Comparison of ENCODE assay signal across 23 cellular contexts in genomic region chr3:125302932-125303331, GRCh38.
DNase-seq lines count a peak whose midpoint lies in the region; ATAC-seq and TF ChIP-seq lines count a peak whose summit lies in the region.
"Had no signal": no experiment of that assay in that cellular context is flagged by ENCODE, and none has a peak within 500 bp of the region (broad histone marks: within the 10 kb centered on the region; RNA-seq: fewer than 3 reads in every experiment).

No MANE protein-coding gene starts in this region.

- H4K8ac ChIP-seq in mesenchymal stem cell (ENCODE audit: low read length) = peak overlapping the region; percentile 12

- H2BK12ac ChIP-seq in mesenchymal stem cell (ENCODE audit: low read length in 2 of 2) = no peak overlapping the region

- H3K4me3 ChIP-seq in mesenchymal stem cell (ENCODE audit: insufficient read depth in 1 of 2, low read depth in 1 of 2, low read length in 2 of 2) (no peak overlapping the region), suprapubic skin (no peak overlapping the region)
- H3K4me3 ChIP-seq in naive thymus-derived CD4-positive, alpha-beta T cell (ENCODE audit: low read length) = no peak overlapping the region
- H3K4me3 ChIP-seq: A549; BLaER1 treated with 17β-estradiol and CSF1 and Interleukin-3, amounts not matched to agents 10 nM and 100 nM; GM23338; HAP-1; PC-9; SJSA1 had no signal

- no peak overlapping the region for H3K27ac Mint-ChIP-seq in naive thymus-derived CD4-positive, alpha-beta T cell
- H3K27ac Mint-ChIP-seq: CD4-positive, alpha-beta T cell; GM23338 had no signal

- H3K9me3 ChIP-seq in mesenchymal stem cell (ENCODE audit: control insufficient read depth, low read length) (no peaks in the 10 kb centered on the region), suprapubic skin (no peaks in the 10 kb centered on the region)
- H3K9me3 ChIP-seq in naive thymus-derived CD4-positive, alpha-beta T cell (ENCODE audit: control insufficient read depth in 2 of 3, low read length in 3 of 3) = no peaks in the 10 kb centered on the region
- H3K9me3 ChIP-seq: A549, HAP-1, SJSA1 had no signal

- no peak overlapping the region for H2AFZ ChIP-seq in mesenchymal stem cell (ENCODE audit: low read depth, low read length)
- H2AFZ ChIP-seq: GM23338, PC-9 had no signal

- H3K23ac ChIP-seq in mesenchymal stem cell (ENCODE audit: low read length in 2 of 2) = no peak overlapping the region

- POLR2A ChIA-PET in naive thymus-derived CD4-positive, alpha-beta T cell (lab: Charles Lee) = interaction anchor here (0.6 kb wide), 1 partner anchor 22 kb away, joined by 3 read pairs; no protein-coding TSS in a partner anchor

- no peak overlapping the region for H3K27ac ChIP-seq in mesenchymal stem cell (ENCODE audit: low read length, poor library complexity, severe bottlenecking)
- no peak overlapping the region for H3K27ac ChIP-seq in suprapubic skin
- no peak overlapping the region for H3K27ac ChIP-seq in naive thymus-derived CD4-positive, alpha-beta T cell (ENCODE audit: low read depth, low read length)
- H3K27ac ChIP-seq: A549; BLaER1 treated with 17β-estradiol and CSF1 and Interleukin-3, amounts not matched to agents 10 nM and 100 nM; PC-9; SJSA1 had no signal

- peaks cover 6 to 46% (median 22%) of the 10 kb centered on the region in 5 donors for H3K36me3 Mint-ChIP-seq in naive thymus-derived CD4-positive, alpha-beta T cell

- no peak overlapping the region for H2BK15ac ChIP-seq in mesenchymal stem cell (ENCODE audit: low read depth, poor library complexity, severe bottlenecking)

- WGBS in mesenchymal stem cell = 93% methylated on average over 3 of the region's 3 CpGs
- WGBS in suprapubic skin = 79% methylated on average over 3 of the region's 3 CpGs

- DNase-seq in HCEC 1CT (peak; percentile 78), fibroblast of gingiva (ENCODE audit: low read depth) (peak; percentile 25), mesenchymal stem cell (no peak), suprapubic skin (ENCODE audit: low spot score in 2 of 2) (no peak), NK-92 (lab: John Stamatoyannopoulos, UW; ENCODE audit: unreplicated experiment) (no peak), dermis blood vessel endothelial cell (no peak)
- no peak for DNase-seq in naive thymus-derived CD4-positive, alpha-beta T cell
- DNase-seq: AML-193; CD4-positive, alpha-beta T cell; GDM1; NCI-H1048; NCI-H1417; NCI-H1694; NCI-H2029 treated with DMSO at 0.1 percent for 48 hours; NCI-H446 treated with DMSO at 0.1 percent for 48 hours; NCI-H82; PC-9; Right ventricle myocardium superior had no signal

- no peak overlapping the region for H3K4ac ChIP-seq in mesenchymal stem cell (ENCODE audit: low read depth in 1 of 2, low read length in 2 of 2)

- no peak overlapping the region for H2BK5ac ChIP-seq in mesenchymal stem cell (ENCODE audit: low read depth, low read length, poor library complexity, severe bottlenecking)

- no peaks in the 10 kb centered on the region for H3K27me3 ChIP-seq in mesenchymal stem cell (ENCODE audit: control insufficient read depth in 1 of 2, insufficient read depth in 1 of 2, low read length in 2 of 2)
- no peaks in the 10 kb centered on the region for H3K27me3 ChIP-seq in suprapubic skin
- no peaks in the 10 kb centered on the region for H3K27me3 ChIP-seq in naive thymus-derived CD4-positive, alpha-beta T cell (ENCODE audit: control insufficient read depth in 2 of 2, insufficient read depth in 2 of 2, low read length in 2 of 2)
- H3K27me3 ChIP-seq: BLaER1 treated with 17β-estradiol and CSF1 and Interleukin-3, amounts not matched to agents 10 nM and 100 nM; SJSA1 had no signal

- H3K4me3 Mint-ChIP-seq in naive thymus-derived CD4-positive, alpha-beta T cell = peak overlapping the region in 3 of 10 donors; percentile 15 to 34 (median 18)
- H3K4me3 Mint-ChIP-seq: CD4-positive, alpha-beta T cell; GM23338 had no signal

- peaks cover 23% of the 10 kb centered on the region for H3K79me1 ChIP-seq in mesenchymal stem cell (replicated peaks; ENCODE audit: low read length, poor library complexity, severe bottlenecking)

- H3K4me2 ChIP-seq in mesenchymal stem cell (ENCODE audit: low read length, poor library complexity, severe bottlenecking) = no peak overlapping the region
- H3K4me2 ChIP-seq: A549; BLaER1 treated with 17β-estradiol and CSF1 and Interleukin-3, amounts not matched to agents 10 nM and 100 nM; GM23338; PC-9 had no signal

- CTCF ChIA-PET in naive thymus-derived CD4-positive, alpha-beta T cell (lab: Charles Lee) = no interaction called here

- ATAC-seq in naive thymus-derived CD4-positive, alpha-beta T cell = no peak
- ATAC-seq: A549, GM23338 had no signal

- H3K14ac ChIP-seq in mesenchymal stem cell (ENCODE audit: low read length in 2 of 2) = no peak overlapping the region

- TF ChIP-seq EP300 in suprapubic skin (IDR thresholded peaks at IDR 0.05) = no peak

- intact Hi-C loops in naive thymus-derived CD4-positive, alpha-beta T cell (cut with micrococcal nuclease) = no loop called here

- peaks cover 0 to 2% (median 0%) of the 10 kb centered on the region in 11 donors for H3K9me3 Mint-ChIP-seq in naive thymus-derived CD4-positive, alpha-beta T cell
- H3K9me3 Mint-ChIP-seq: GM23338 had no signal

- H3K9ac ChIP-seq in mesenchymal stem cell (ENCODE audit: low read length) = no peak overlapping the region
- H3K9ac ChIP-seq: BLaER1 treated with 17β-estradiol and CSF1 and Interleukin-3, amounts not matched to agents 10 nM and 100 nM had no signal

- TF ChIP-seq POLR2A in suprapubic skin (IDR thresholded peaks at IDR 0.05) = no peak

- H4K91ac ChIP-seq in mesenchymal stem cell (ENCODE audit: low read length) = no peak overlapping the region

- H3K18ac ChIP-seq in mesenchymal stem cell (ENCODE audit: low read depth in 1 of 2, low read length in 2 of 2) = peak overlapping the region in 1 of 2 experiments; percentile 49

- no peak overlapping the region for H2BK120ac ChIP-seq in mesenchymal stem cell (ENCODE audit: low read depth, low read length)

- H3K4me1 Mint-ChIP-seq in naive thymus-derived CD4-positive, alpha-beta T cell = peaks cover 9 to 67% (median 57%) of the 10 kb centered on the region in 7 donors
- H3K4me1 Mint-ChIP-seq: GM23338 had no signal

- no peak overlapping the region for H2AK5ac ChIP-seq in mesenchymal stem cell (ENCODE audit: low read length, severe bottlenecking)

- H3K27me3 Mint-ChIP-seq in naive thymus-derived CD4-positive, alpha-beta T cell = no peaks in the 10 kb centered on the region
- H3K27me3 Mint-ChIP-seq: CD4-positive, alpha-beta T cell had no signal

- peaks cover 2% of the 10 kb centered on the region for H3K4me1 ChIP-seq in mesenchymal stem cell (ENCODE audit: control insufficient read depth, insufficient read depth, low read depth, low read length)
- H3K4me1 ChIP-seq in suprapubic skin = no peaks in the 10 kb centered on the region
- H3K4me1 ChIP-seq in naive thymus-derived CD4-positive, alpha-beta T cell (ENCODE audit: control insufficient read depth in 2 of 2, insufficient read depth in 2 of 2, low read length in 2 of 2) = peaks cover 0 to 5% of the 10 kb centered on the region in 2 donors

- H3K36me3 ChIP-seq in mesenchymal stem cell (ENCODE audit: control insufficient read depth in 1 of 2, insufficient read depth in 2 of 2, low read depth in 1 of 2, low read length in 2 of 2) (peaks cover 6 to 8% of the 10 kb centered on the region in 2 experiments), suprapubic skin (peaks cover 2% of the 10 kb centered on the region)
- H3K36me3 ChIP-seq in naive thymus-derived CD4-positive, alpha-beta T cell (ENCODE audit: control insufficient read depth in 2 of 3, insufficient read depth in 3 of 3, low read length in 3 of 3) = peaks cover 0 to 5% (median 0%) of the 10 kb centered on the region in 3 experiments
- H3K36me3 ChIP-seq: HAP-1, SJSA1 had no signal

- TF ChIP-seq CTCF in suprapubic skin (IDR thresholded peaks at IDR 0.05) = no peak

Comparison
In these comparisons a context has a peak if more than half of its experiments do, and no peak if none do; other contexts are left out.
1. DNase-seq: peak in HCEC 1CT (single experiment) and fibroblast of gingiva (single experiment); none in mesenchymal stem cell (single experiment), suprapubic skin (0 of 2), naive thymus-derived CD4-positive, alpha-beta T cell (0 of 9), NK-92 (single experiment) and dermis blood vessel endothelial cell (single experiment).